ENCODE assay signal across 8 cellular contexts in the genomic region with DNA sequence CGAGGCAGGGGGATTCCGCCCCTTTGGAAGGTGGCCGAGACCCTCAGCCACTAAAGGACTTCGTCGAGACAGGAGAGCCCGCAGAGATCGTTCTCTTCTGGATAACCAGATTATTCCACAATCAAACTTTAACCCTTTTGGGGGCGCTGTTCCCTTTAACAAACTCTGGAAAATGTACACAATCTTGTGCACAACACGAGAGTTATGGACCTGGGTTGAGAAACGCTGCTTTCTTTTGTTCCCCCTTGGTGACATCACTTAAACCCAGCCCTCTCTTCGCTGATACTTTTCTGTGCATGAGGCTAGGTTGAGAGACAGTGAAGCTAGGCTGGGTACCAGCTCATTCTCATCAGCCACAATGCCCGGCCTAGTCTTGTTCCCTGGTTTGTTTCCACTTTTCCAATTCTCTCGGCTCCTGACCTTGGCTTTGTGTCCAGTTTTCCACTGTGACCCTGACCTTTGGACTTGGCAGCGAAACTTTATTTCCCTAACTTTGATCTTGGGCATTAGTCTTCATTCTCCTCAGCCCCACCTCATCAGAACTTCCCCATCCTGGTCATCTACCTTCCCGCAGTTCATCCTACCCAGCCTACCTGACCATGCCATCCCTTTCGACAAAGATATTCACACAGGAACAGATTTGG. TPM values are rescaled to one million over a fixed set of nuclear protein-coding genes. Genes with fewer than 3 reads are reported as not detected.
DNase-seq lines count a peak whose midpoint lies in the region; ATAC-seq and TF ChIP-seq lines count a peak whose summit lies in the region.

No MANE protein-coding gene starts in this region.

- no peak for TF ChIP-seq EP300 in ovary (IDR thresholded peaks at IDR 0.05)

- H3K27ac ChIP-seq in heart left ventricle (peak overlapping the region; percentile 78 to 98 (median 88)), ovary (peak overlapping the region; percentile 79 to 94)

- no peaks in the 10 kb centered on the region for H3K27me3 ChIP-seq in heart left ventricle
- H3K27me3 ChIP-seq in ovary: no peaks in the 10 kb centered on the region

- BruUV-seq in Calu3 (replicated peaks; lab: Mats Ljungman, UMichigan): TSS peak; percentile 85

- peaks cover 21% of the 10 kb centered on the region for H3K4me1 Mint-ChIP-seq in Calu3 (ENCODE audit: low read depth, unreplicated experiment)
- H3K4me1 Mint-ChIP-seq in activated naive CD8-positive, alpha-beta T cell (ENCODE audit: low read depth): peaks cover 48% of the 10 kb centered on the region

- H3K27me3 Mint-ChIP-seq in Calu3 (ENCODE audit: unreplicated experiment): peaks cover 14% of the 10 kb centered on the region
- no peaks in the 10 kb centered on the region for H3K27me3 Mint-ChIP-seq in activated naive CD8-positive, alpha-beta T cell

- DNase-seq in Calu3 (peak; percentile 64), HS-5 (ENCODE audit: low read depth) (peak; percentile 49), NCI-H82 (lab: John Stamatoyannopoulos, UW) (peak; percentile 92), heart left ventricle (peak in 1 of 5 donors; percentile 9), ovary (peak in 4 of 5 donors; percentile 47 to 60 (median 58)), retina (no peak)

- CTCF ChIA-PET in Calu3 (lab: Charles Lee): interaction anchor here (0.5 kb wide), 1 partner anchor 250 kb away, joined by 4 read pairs; no protein-coding TSS in a partner anchor

- ATAC-seq in GM19372 (IDR thresholded peaks at IDR 0.05; ENCODE audit: low read depth, unreplicated experiment): peak; percentile 14
- peak in 3 of 4 donors; percentile 5 to 55 (median 53) for ATAC-seq in heart left ventricle

- WGBS in heart left ventricle, 4 donors: 20 to 24% (median 22%) methylated on average over 14 to 16 of the region's 16 CpGs
- 11 to 16% (median 13%) methylated on average over 16 of the region's 16 CpGs for whole genome bisulfite sequencing in ovary, 3 donors

- no peaks in the 10 kb centered on the region for H3K9me3 Mint-ChIP-seq in Calu3 (ENCODE audit: low read depth, unreplicated experiment)
- no peaks in the 10 kb centered on the region for H3K9me3 Mint-ChIP-seq in activated naive CD8-positive, alpha-beta T cell (ENCODE audit: low read depth)

- H3K4me3 Mint-ChIP-seq in Calu3 (ENCODE audit: low read depth, unreplicated experiment): peak overlapping the region; percentile 87
- peak overlapping the region; percentile 94 for H3K4me3 Mint-ChIP-seq in activated naive CD8-positive, alpha-beta T cell

- H3K9me3 ChIP-seq in heart left ventricle (no peaks in the 10 kb centered on the region), ovary (no peaks in the 10 kb centered on the region)

- TF ChIP-seq CTCF in Calu3 (IDR thresholded peaks at IDR 0.05; ENCODE audit: unreplicated experiment): peak; percentile 45
- TF ChIP-seq CTCF in heart left ventricle (IDR thresholded peaks at IDR 0.05): peak; percentile 33 to 66 (median 54)
- TF ChIP-seq CTCF in ovary (IDR thresholded peaks at IDR 0.05): peak; percentile 31 to 60 (median 49)

- TF ChIP-seq POLR2A in heart left ventricle (IDR thresholded peaks at IDR 0.05) (no peak), ovary (IDR thresholded peaks at IDR 0.05) (no peak)

- H3K4me1 ChIP-seq in heart left ventricle (peaks cover 0 to 36% (median 23%) of the 10 kb centered on the region in 12 donors), ovary (ENCODE audit: insufficient read depth) (peaks cover 10% of the 10 kb centered on the region)

- H3K36me3 ChIP-seq in heart left ventricle (peaks cover 0 to 21% (median 4%) of the 10 kb centered on the region in 9 donors), ovary (no peaks in the 10 kb centered on the region)

- H3K36me3 Mint-ChIP-seq in Calu3 (ENCODE audit: insufficient read depth, unreplicated experiment): peaks cover 24% of the 10 kb centered on the region
- H3K36me3 Mint-ChIP-seq in activated naive CD8-positive, alpha-beta T cell: peaks cover 14% of the 10 kb centered on the region

- intact Hi-C loops in Calu3 (cut with micrococcal nuclease; ENCODE audit: unreplicated experiment) (loop anchor here (5.0 kb wide), 1 partner anchor 298 kb away; no protein-coding TSS in a partner anchor), heart left ventricle (cut with DNase I) (loop anchor here in 6 of 10 donors (5.0 to 10.0 kb wide), 6 partner anchors 270 to 490 kb away; a partner anchor contains a TSS), ovary (cut with DNase I) (loop anchor here in 3 of 4 donors (5.0 to 10.0 kb wide), 5 partner anchors 60 to 850 kb away; a partner anchor contains a TSS)

- peak overlapping the region; percentile 77 to 100 (median 90) for H3K4me3 ChIP-seq in heart left ventricle
- peak overlapping the region; percentile 82 for H3K4me3 ChIP-seq in ovary

- peak overlapping the region; percentile 92 for H3K27ac Mint-ChIP-seq in Calu3 (ENCODE audit: unreplicated experiment)
- peak overlapping the region; percentile 96 for H3K27ac Mint-ChIP-seq in activated naive CD8-positive, alpha-beta T cell

RNA-seq across cellular contexts. Expression of a gene that starts 0.8 kb away (rescaled TPM):
- total RNA-seq in Calu3 (2022) (82.7 and 84.4 TPM in 2 replicates), heart left ventricle (10 to 100 TPM in 5 of 9 donors, 1 to 10 TPM in 4; 7.1 to 31.7 (median 10.4) TPM), ovary (10 to 100 TPM; 20.3 to 46.1 (median 28.1) TPM)
- polyA plus RNA-seq in heart left ventricle (10 to 100 TPM in 1 of 2 donors, 1 to 10 TPM in 1; 9.1 to 14.3 TPM), ovary (10 to 100 TPM; 25.5 to 39.0 TPM)
